Comparison of ENCODE assay signal across 32 cellular contexts in genomic region chr20:40908311-40908710, GRCh38.
"Had no signal": no experiment of that assay in that cellular context is flagged by ENCODE, and none has a peak within 500 bp of the region (broad histone marks: within the 10 kb centered on the region; RNA-seq: fewer than 3 reads in every experiment).

No MANE protein-coding gene starts in this region.

- H3K4me3 Mint-ChIP-seq: activated CD4-positive, alpha-beta memory T cell treated with anti-CD3 and anti-CD28 coated beads for 36 hours; activated CD4-positive, alpha-beta T cell treated with anti-CD3 and anti-CD28 coated beads for 36 hours; activated CD4-positive, alpha-beta T cell treated with anti-CD3 and anti-CD28 coated beads, Interleukin-2, amount 10 ng/mL, durations not matched to agents 24 days and 14 days; activated CD8-positive, alpha-beta memory T cell treated with anti-CD3 and anti-CD28 coated beads, Interleukin-2, amount 10 ng/mL, durations not matched to agents 7 days and 5 days; activated CD8-positive, alpha-beta T cell treated with anti-CD3 and anti-CD28 coated beads, Interleukin-2, amount 10 ng/mL, durations not matched to agents 7 days and 5 days; activated naive CD4-positive, alpha-beta T cell treated with anti-CD3 and anti-CD28 coated beads for 36 hours; activated naive CD4-positive, alpha-beta T cell treated with anti-CD3 and anti-CD28 coated beads, Interleukin-2, amount 50 U/mL, for 24 hours; activated naive CD8-positive, alpha-beta T cell treated with anti-CD3 and anti-CD28 coated beads for 36 hours; activated naive CD8-positive, alpha-beta T cell treated with anti-CD3 and anti-CD28 coated beads, Interleukin-2, amount 50 U/mL, for 24 hours; activated T-helper 1 cell treated with anti-CD3 and anti-CD28 coated beads, Interleukin-12 subunit alpha, Interleukin-12 subunit beta, Interleukin-2, Interleukin-4 antibody, amounts not matched to agents 30 ng/mL and 10 ng/mL and 1 ng/mL, durations not matched to agents 14 hours and 24 hours and 36 hours; brain had no signal

- H3K27ac ChIP-seq: adrenal gland, ascending aorta, breast epithelium, cardiac muscle cell, colonic mucosa, foreskin keratinocyte, gastroesophageal sphincter, heart right ventricle had no signal

- H3K9me3 ChIP-seq: adrenal gland, ascending aorta, colonic mucosa had no signal

- H3K27ac Mint-ChIP-seq: activated CD4-positive, alpha-beta memory T cell treated with anti-CD3 and anti-CD28 coated beads for 36 hours; activated CD4-positive, alpha-beta T cell treated with anti-CD3 and anti-CD28 coated beads for 36 hours; activated CD4-positive, alpha-beta T cell treated with anti-CD3 and anti-CD28 coated beads, Interleukin-2, amount 10 ng/mL, durations not matched to agents 24 days and 14 days; activated CD8-positive, alpha-beta memory T cell treated with anti-CD3 and anti-CD28 coated beads, Interleukin-2, amount 10 ng/mL, durations not matched to agents 7 days and 5 days; activated CD8-positive, alpha-beta T cell treated with anti-CD3 and anti-CD28 coated beads, Interleukin-2, amount 10 ng/mL, durations not matched to agents 7 days and 5 days; activated naive CD4-positive, alpha-beta T cell treated with anti-CD3 and anti-CD28 coated beads for 36 hours; activated naive CD4-positive, alpha-beta T cell treated with anti-CD3 and anti-CD28 coated beads, Interleukin-2, amount 50 U/mL, for 24 hours; activated naive CD8-positive, alpha-beta T cell treated with anti-CD3 and anti-CD28 coated beads for 36 hours; activated naive CD8-positive, alpha-beta T cell treated with anti-CD3 and anti-CD28 coated beads, Interleukin-2, amount 50 U/mL, for 24 hours; activated T-helper 1 cell treated with anti-CD3 and anti-CD28 coated beads, Interleukin-12 subunit alpha, Interleukin-12 subunit beta, Interleukin-2, Interleukin-4 antibody, amounts not matched to agents 30 ng/mL and 10 ng/mL and 1 ng/mL, durations not matched to agents 14 hours and 24 hours and 36 hours; activated T-helper 2 cell treated with anti-CD3 and anti-CD28 coated beads, Interferon-gamma antibody, Interleukin-2, Interleukin-4, amounts not matched to agents 10 μg/mL and 5 μg/mL and 100 μg/mL, durations not matched to agents 14 hours and 24 hours and 36 hours; brain had no signal

- H3K4me1 ChIP-seq: adrenal gland, ascending aorta, breast epithelium, colonic mucosa, foreskin keratinocyte, gastroesophageal sphincter, heart right ventricle had no signal

- H3K27me3 ChIP-seq: adrenal gland, ascending aorta, breast epithelium, cardiac muscle cell, colonic mucosa, heart right ventricle had no signal

- H3K4me3 ChIP-seq: adrenal gland, ascending aorta, breast epithelium, cardiac muscle cell, colonic mucosa, gastroesophageal sphincter, heart right ventricle had no signal

- H3K36me3 Mint-ChIP-seq: activated CD4-positive, alpha-beta memory T cell treated with anti-CD3 and anti-CD28 coated beads for 36 hours; activated CD8-positive, alpha-beta memory T cell treated with anti-CD3 and anti-CD28 coated beads, Interleukin-2, amount 10 ng/mL, durations not matched to agents 7 days and 5 days; activated naive CD8-positive, alpha-beta T cell treated with anti-CD3 and anti-CD28 coated beads for 36 hours; brain had no signal

- H3K4me1 Mint-ChIP-seq: activated CD4-positive, alpha-beta T cell treated with anti-CD3 and anti-CD28 coated beads for 36 hours; activated CD4-positive, alpha-beta T cell treated with anti-CD3 and anti-CD28 coated beads, Interleukin-2, amount 10 ng/mL, durations not matched to agents 24 days and 14 days; activated naive CD4-positive, alpha-beta T cell treated with anti-CD3 and anti-CD28 coated beads, Interleukin-2, amount 50 U/mL, for 24 hours; activated naive CD8-positive, alpha-beta T cell treated with anti-CD3 and anti-CD28 coated beads, Interleukin-2, amount 50 U/mL, for 24 hours; brain had no signal

- H3K27me3 Mint-ChIP-seq: activated naive CD4-positive, alpha-beta T cell treated with anti-CD3 and anti-CD28 coated beads, Interleukin-2, amount 50 U/mL, for 24 hours; activated naive CD8-positive, alpha-beta T cell treated with anti-CD3 and anti-CD28 coated beads, Interleukin-2, amount 50 U/mL, for 24 hours had no signal

- H3K9me3 Mint-ChIP-seq: activated CD4-positive, alpha-beta memory T cell treated with anti-CD3 and anti-CD28 coated beads for 36 hours; activated naive CD4-positive, alpha-beta T cell treated with anti-CD3 and anti-CD28 coated beads, Interleukin-2, amount 50 U/mL, for 24 hours; activated naive CD8-positive, alpha-beta T cell treated with anti-CD3 and anti-CD28 coated beads for 36 hours; activated naive CD8-positive, alpha-beta T cell treated with anti-CD3 and anti-CD28 coated beads, Interleukin-2, amount 50 U/mL, for 24 hours had no signal

- ATAC-seq: activated CD4-positive, alpha-beta T cell treated with anti-CD3 and anti-CD28 coated beads for 36 hours; activated CD8-positive, alpha-beta memory T cell treated with anti-CD3 and anti-CD28 coated beads, Interleukin-2, amount 10 ng/mL, durations not matched to agents 7 days and 5 days; activated CD8-positive, alpha-beta T cell treated with anti-CD3 and anti-CD28 coated beads, Interleukin-2, amount 10 ng/mL, durations not matched to agents 7 days and 5 days; activated naive CD8-positive, alpha-beta T cell treated with anti-CD3 and anti-CD28 coated beads, Interleukin-2, amount 50 U/mL, for 24 hours; esophagus mucosa; foreskin keratinocyte; gastroesophageal sphincter; heart right ventricle had no signal

- H3K36me3 ChIP-seq: adrenal gland, ascending aorta, breast epithelium, cardiac muscle cell, colonic mucosa, gastroesophageal sphincter, heart right ventricle had no signal

- DNase-seq: activated CD4-positive, alpha-beta memory T cell treated with anti-CD3 and anti-CD28 coated beads for 36 hours; activated CD4-positive, alpha-beta T cell treated with anti-CD3 and anti-CD28 coated beads for 36 hours; activated CD4-positive, alpha-beta T cell treated with anti-CD3 and anti-CD28 coated beads, Interleukin-2, amount 10 ng/mL, durations not matched to agents 24 days and 14 days; activated CD4-positive, CD25-positive, alpha-beta regulatory T cell; activated CD4-positive, CD25-positive, alpha-beta regulatory T cell treated with anti-CD3 and anti-CD28 coated beads, Interleukin-2, amount 50 U/mL, for 72 hours; activated CD8-positive, alpha-beta memory T cell treated with anti-CD3 and anti-CD28 coated beads, Interleukin-2, amount 10 ng/mL, durations not matched to agents 7 days and 5 days; activated CD8-positive, alpha-beta memory T cell treated with anti-CD3 and anti-CD28 coated beads, Interleukin-2, amount 50 U/mL, for 4 hours; activated CD8-positive, alpha-beta T cell treated with anti-CD3 and anti-CD28 coated beads, Interleukin-2, amount 10 ng/mL, durations not matched to agents 7 days and 5 days; activated effector memory CD4-positive, alpha-beta T cell treated with anti-CD3 and anti-CD28 coated beads, Interleukin-2, amount 50 U/mL, for 16 hours; activated naive CD4-positive, alpha-beta T cell treated with anti-CD3 and anti-CD28 coated beads for 36 hours; activated naive CD8-positive, alpha-beta T cell treated with anti-CD3 and anti-CD28 coated beads for 36 hours; activated naive CD8-positive, alpha-beta T cell treated with anti-CD3 and anti-CD28 coated beads, Interleukin-2, amount 50 U/mL, for 24 hours; activated T-cell treated with anti-CD3 and anti-CD28 coated beads, Interleukin-2, amount 50 U/mL, for 1 hour; activated T-cell treated with anti-CD3 and anti-CD28 coated beads, Interleukin-2, amount 50 U/mL, for 48 hours; adrenal gland; amygdala; central memory CD4-positive, alpha-beta T cell; cerebellar nuclear complex; colonic mucosa; effector CD8-positive, alpha-beta T cell; foreskin keratinocyte; heart right ventricle; T-helper 2 cell had no signal
